ENCODE assay signal across 8 cellular contexts in the genomic region with DNA sequence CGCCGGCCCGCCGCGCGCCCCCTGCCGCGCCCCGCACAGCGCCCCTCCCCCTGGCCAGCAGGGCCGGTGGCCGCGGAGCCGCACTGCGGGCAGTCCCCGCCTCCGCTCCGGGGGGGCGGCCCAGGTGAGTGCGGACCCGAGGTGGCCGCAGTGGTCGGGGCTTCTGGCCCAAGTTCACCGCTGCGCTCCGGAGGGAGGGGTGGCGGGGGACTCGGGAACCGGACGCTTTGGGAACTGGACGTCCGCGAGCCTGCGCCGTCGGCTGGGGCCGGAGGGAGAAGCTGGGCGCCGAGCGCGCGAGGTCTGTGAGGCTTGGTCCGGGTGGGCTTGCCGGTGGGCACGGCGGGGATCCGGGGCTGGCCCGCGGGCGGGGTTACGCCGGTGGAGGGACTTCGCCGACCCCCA. TPM values are rescaled to one million over a fixed set of nuclear protein-coding genes. Genes with fewer than 3 reads are reported as not detected.
DNase-seq lines count a peak whose midpoint lies in the region; ATAC-seq, FAIRE-seq and TF ChIP-seq lines count a peak whose summit lies in the region.

No MANE protein-coding gene starts in this region.

- DNase-seq in stimulated activated CD4-positive, alpha-beta T cell treated with anti-CD3 and anti-CD28 coated beads, Interleukin-15, amount 100 ng/mL, for 24 hours: peak; percentile 37
- DNase-seq in stimulated activated CD4-positive, alpha-beta T cell treated with anti-CD3 and anti-CD28 coated beads, Interleukin-4, amount 100 ng/mL, for 1 hour: no peak
- DNase-seq in ascending aorta (ENCODE audit: low spot score in 2 of 2): no peak
- DNase-seq in tibial nerve (ENCODE audit: low spot score in 2 of 2): no peak
- DNase-seq in GM12891 (ENCODE audit: insufficient read length, low spot score): no peak
- no peak for DNase-seq in activated effector memory CD4-positive, alpha-beta T cell treated with anti-CD3 and anti-CD28 coated beads, Interleukin-2, amount 50 U/mL, for 16 hours

- H3K9me3 ChIP-seq in ascending aorta (no peaks in the 10 kb centered on the region), liver (ENCODE audit: control insufficient read depth in 4 of 4, low read length in 3 of 4) (no peaks in the 10 kb centered on the region), tibial nerve (no peaks in the 10 kb centered on the region)

- no peak for TF ChIP-seq RAD21 in liver (IDR thresholded peaks at IDR 0.05)

- intact Hi-C loops in ascending aorta (cut with DNase I): loop anchor here (1.0 to 5.0 kb wide), 7 partner anchors 43 to 584 kb away; no protein-coding TSS in a partner anchor

- TF ChIP-seq EP300 in tibial nerve (IDR thresholded peaks at IDR 0.05): no peak

- no peak for TF ChIP-seq CTCF in ascending aorta (IDR thresholded peaks at IDR 0.05)
- TF ChIP-seq CTCF in liver (IDR thresholded peaks at IDR 0.05; ENCODE audit: low read depth, low read length, missing input control): no peak
- TF ChIP-seq CTCF in tibial nerve (IDR thresholded peaks at IDR 0.05): no peak

- TF ChIP-seq POLR2A in tibial nerve (IDR thresholded peaks at IDR 0.05): no peak
- no peak for TF ChIP-seq POLR2A in GM12891 (IDR thresholded peaks at IDR 0.05; ENCODE audit: low read depth, low read length)

- peak overlapping the region; percentile 89 to 92 for H3K27ac ChIP-seq in ascending aorta
- H3K27ac ChIP-seq in liver (ENCODE audit: low read depth in 1 of 2, low read length in 2 of 2): peak overlapping the region; percentile 60 to 85
- peak overlapping the region in 3 of 4 donors; percentile 77 to 85 (median 81) for H3K27ac ChIP-seq in tibial nerve

- H3K4me1 ChIP-seq in ascending aorta (peaks cover 13 to 27% of the 10 kb centered on the region in 2 donors), liver (ENCODE audit: control insufficient read depth in 4 of 4, insufficient read depth in 4 of 4, low read length in 3 of 4) (peaks cover 15 to 63% (median 54%) of the 10 kb centered on the region in 4 donors), tibial nerve (peaks cover 0 to 65% (median 40%) of the 10 kb centered on the region in 4 donors)

- ATAC-seq in HG03521 (IDR thresholded peaks at IDR 0.05; ENCODE audit: unreplicated experiment): no peak

- H3K36me3 ChIP-seq in ascending aorta (no peaks in the 10 kb centered on the region), liver (ENCODE audit: control insufficient read depth in 4 of 4, insufficient read depth in 3 of 4, low read depth in 1 of 4, low read length in 3 of 4) (no peaks in the 10 kb centered on the region), tibial nerve (no peaks in the 10 kb centered on the region)

- peak overlapping the region in 1 of 2 donors; percentile 23 for H3K9ac ChIP-seq in liver (ENCODE audit: low read depth in 1 of 2, low read length in 2 of 2)

- no peak for FAIRE-seq in GM12891 (lab: Jason Lieb, UNC)

- H3K4me3 ChIP-seq in ascending aorta: peak overlapping the region; percentile 68 to 91
- H3K4me3 ChIP-seq in liver (ENCODE audit: low read depth in 1 of 3, low read length in 3 of 3): peak overlapping the region; percentile 42 to 92 (median 67)
- H3K4me3 ChIP-seq in tibial nerve: peak overlapping the region; percentile 63 to 87 (median 67)

- H3K27me3 ChIP-seq in ascending aorta (no peaks in the 10 kb centered on the region), liver (ENCODE audit: control insufficient read depth in 4 of 4, insufficient read depth in 4 of 4, low read length in 3 of 4) (no peaks in the 10 kb centered on the region), tibial nerve (peaks cover 0 to 7% of the 10 kb centered on the region in 2 donors)

- under 1% methylated on average over 54 of the region's 54 CpGs for WGBS in liver
- 1% methylated on average over 25 of the region's 54 CpGs; no CpG with 5 or more reads in 1 of the 2 donors for WGBS in tibial nerve, 2 donors

TF ChIP-seq in liver, 16 proteins besides CTCF, POLR2A, EP300 and RAD21:
- TF ChIP-seq SP1 (IDR thresholded peaks at IDR 0.05): no peak
- TF ChIP-seq HNF4G (IDR thresholded peaks at IDR 0.05): no peak
- TF ChIP-seq YY1 (IDR thresholded peaks at IDR 0.05): no peak
- TF ChIP-seq GABPA (IDR thresholded peaks at IDR 0.05 in 1 of 2, conservative IDR thresholded peaks at IDR 0.05 in 1 of 2): no peak
- TF ChIP-seq NR2F2 (IDR thresholded peaks at IDR 0.05): no peak
- no peak for TF ChIP-seq HNF4A (conservative IDR thresholded peaks at IDR 0.05)
- TF ChIP-seq JUND (IDR thresholded peaks at IDR 0.05): no peak
- TF ChIP-seq, protein P1, sequence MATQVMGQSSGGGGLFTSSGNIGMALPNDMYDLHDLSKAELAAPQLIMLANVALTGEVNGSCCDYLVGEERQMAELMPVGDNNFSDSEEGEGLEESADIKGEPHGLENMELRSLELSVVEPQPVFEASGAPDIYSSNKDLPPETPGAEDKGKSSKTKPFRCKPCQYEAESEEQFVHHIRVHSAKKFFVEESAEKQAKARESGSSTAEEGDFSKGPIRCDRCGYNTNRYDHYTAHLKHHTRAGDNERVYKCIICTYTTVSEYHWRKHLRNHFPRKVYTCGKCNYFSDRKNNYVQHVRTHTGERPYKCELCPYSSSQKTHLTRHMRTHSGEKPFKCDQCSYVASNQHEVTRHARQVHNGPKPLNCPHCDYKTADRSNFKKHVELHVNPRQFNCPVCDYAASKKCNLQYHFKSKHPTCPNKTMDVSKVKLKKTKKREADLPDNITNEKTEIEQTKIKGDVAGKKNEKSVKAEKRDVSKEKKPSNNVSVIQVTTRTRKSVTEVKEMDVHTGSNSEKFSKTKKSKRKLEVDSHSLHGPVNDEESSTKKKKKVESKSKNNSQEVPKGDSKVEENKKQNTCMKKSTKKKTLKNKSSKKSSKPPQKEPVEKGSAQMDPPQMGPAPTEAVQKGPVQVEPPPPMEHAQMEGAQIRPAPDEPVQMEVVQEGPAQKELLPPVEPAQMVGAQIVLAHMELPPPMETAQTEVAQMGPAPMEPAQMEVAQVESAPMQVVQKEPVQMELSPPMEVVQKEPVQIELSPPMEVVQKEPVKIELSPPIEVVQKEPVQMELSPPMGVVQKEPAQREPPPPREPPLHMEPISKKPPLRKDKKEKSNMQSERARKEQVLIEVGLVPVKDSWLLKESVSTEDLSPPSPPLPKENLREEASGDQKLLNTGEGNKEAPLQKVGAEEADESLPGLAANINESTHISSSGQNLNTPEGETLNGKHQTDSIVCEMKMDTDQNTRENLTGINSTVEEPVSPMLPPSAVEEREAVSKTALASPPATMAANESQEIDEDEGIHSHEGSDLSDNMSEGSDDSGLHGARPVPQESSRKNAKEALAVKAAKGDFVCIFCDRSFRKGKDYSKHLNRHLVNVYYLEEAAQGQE (IDR thresholded peaks at IDR 0.05): no peak

TF ChIP-seq in GM12891, 5 proteins besides CTCF, POLR2A, EP300 and RAD21:
- no peak for TF ChIP-seq POLR2AphosphoS5 (IDR thresholded peaks at IDR 0.05; ENCODE audit: low read depth, low read length)
- TF ChIP-seq POU2F2 (IDR thresholded peaks at IDR 0.05; ENCODE audit: low read depth, low read length): no peak
- TF ChIP-seq TAF1 (IDR thresholded peaks at IDR 0.05; ENCODE audit: low read depth, low read length): no peak
- no peak for TF ChIP-seq SPI1 (IDR thresholded peaks at IDR 0.05; ENCODE audit: low read depth, low read length)
- TF ChIP-seq PAX5 (IDR thresholded peaks at IDR 0.05; ENCODE audit: insufficient read depth, low read length, severe bottlenecking): no peak

RNA-seq across cellular contexts. Expression of a gene that starts 0.6 kb away (rescaled TPM):
- 21.0 TPM for total RNA-seq in ascending aorta
- 10 to 100 TPM; 15.6 to 41.7 TPM for total RNA-seq in liver
- 1 to 10 TPM; 4.8 to 9.8 TPM for polyA plus RNA-seq in liver
- 10 to 100 TPM; 14.0 to 36.9 (median 29.3) TPM for total RNA-seq in tibial nerve
- polyA plus RNA-seq in GM12891 (2012; ENCODE audit: low read depth, missing spikeins): 31.0 TPM
